18 cellular contexts compared by ENCODE assay signal in the genomic region with DNA sequence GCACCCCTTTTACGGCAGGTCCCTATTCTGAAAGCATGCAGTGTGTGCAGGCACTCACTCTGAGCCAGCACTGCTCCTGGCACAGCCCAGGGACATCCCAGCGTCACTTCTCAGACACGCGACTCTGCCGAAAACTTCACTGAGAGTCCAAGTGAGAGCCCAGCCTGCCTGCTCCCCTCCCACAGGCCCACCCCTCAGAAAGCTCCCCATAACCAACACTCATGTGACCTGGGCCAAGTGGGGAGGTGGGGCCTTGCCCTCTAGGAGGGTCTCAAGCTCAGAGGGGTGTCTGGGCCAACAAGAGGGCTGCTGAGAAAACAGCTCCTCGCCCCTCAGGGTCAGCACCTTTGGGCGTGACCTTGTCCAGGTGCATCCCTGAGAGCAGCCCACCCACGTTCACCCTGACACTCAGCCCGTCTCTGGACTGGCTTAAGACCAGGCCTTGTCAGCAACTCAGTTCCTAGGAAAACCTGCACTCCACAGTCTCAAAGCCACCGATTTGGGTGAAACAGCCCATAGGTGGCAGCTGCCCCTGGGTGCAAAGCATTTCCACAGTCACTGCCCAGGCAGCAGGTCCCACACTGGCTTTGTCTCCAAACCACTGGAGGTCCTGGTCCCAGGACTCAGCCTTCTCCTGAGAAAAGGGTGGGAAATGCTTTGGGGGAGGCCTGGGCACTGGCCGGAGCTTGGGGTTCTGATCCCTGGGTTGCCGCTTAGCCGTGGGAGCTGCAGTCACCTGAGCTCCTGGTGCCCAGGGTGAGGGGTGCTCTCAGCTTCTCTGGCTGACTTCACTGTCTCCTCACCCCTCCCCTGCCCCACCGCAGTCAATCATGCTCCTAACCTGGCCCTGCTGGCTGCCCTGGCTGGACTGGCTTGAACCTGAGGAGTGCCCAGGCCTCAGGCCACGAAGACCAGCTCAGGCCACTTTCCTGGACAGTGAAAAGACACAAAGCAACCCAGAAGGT.
A peak's percentile ranks its signal among the peaks of the same experiment; 100 is the strongest.
DNase-seq lines count a peak whose midpoint lies in the region; ATAC-seq and TF ChIP-seq lines count a peak whose summit lies in the region.
"Had no signal": no experiment of that assay in that cellular context is flagged by ENCODE, and none has a peak within 500 bp of the region (broad histone marks: within the 10 kb centered on the region; RNA-seq: fewer than 3 reads in every experiment).

No MANE protein-coding gene starts in this region.

- H3K27me3 ChIP-seq in stomach = no peaks in the 10 kb centered on the region

- no peak for ATAC-seq in activated CD4-positive, alpha-beta T cell treated with anti-CD3 and anti-CD28 coated beads for 36 hours
- ATAC-seq: activated naive CD8-positive, alpha-beta T cell treated with anti-CD3 and anti-CD28 coated beads, Interleukin-2, amount 50 U/mL, for 24 hours; HCT116; T-helper 17 cell had no signal

- DNase-seq in activated CD4-positive, alpha-beta T cell treated with anti-CD3 and anti-CD28 coated beads for 36 hours = peak; percentile 2
- DNase-seq in activated CD4-positive, alpha-beta T cell treated with anti-CD3 and anti-CD28 coated beads, Interleukin-2, amount 50 U/mL, for 4 hours = no peak
- DNase-seq in caudate nucleus (lab: John Stamatoyannopoulos, UW) (no peak), mesenteric fat pad (ENCODE audit: low spot score) (peak; percentile 81), stomach (peak; percentile 18), AML-193 (lab: John Stamatoyannopoulos, UW) (no peak), SHP77 treated with DMSO at 0.1 percent for 48 hours (lab: John Stamatoyannopoulos, UW) (no peak), GM19238 (ENCODE audit: insufficient read length, low spot score) (no peak)
- DNase-seq: activated naive CD8-positive, alpha-beta T cell treated with anti-CD3 and anti-CD28 coated beads, Interleukin-2, amount 50 U/mL, for 24 hours; C1 segment of cervical spinal cord; central memory CD4-positive, alpha-beta T cell; NCI-H446 treated with DMSO at 0.1 percent for 48 hours; retina; SHP77; stimulated activated CD4-positive, alpha-beta T cell treated with anti-CD3 and anti-CD28 coated beads, Interleukin-2, amount 100 ng/mL, for 24 hours; T-helper 17 cell had no signal

- no peak overlapping the region for H3K4me3 ChIP-seq in stomach

- H3K4me1 ChIP-seq in stomach = peaks cover 0 to 12% (median 0%) of the 10 kb centered on the region in 4 donors

- H3K36me3 ChIP-seq in stomach = peaks cover 30 to 54% (median 50%) of the 10 kb centered on the region in 4 donors

- H3K27me3 Mint-ChIP-seq in activated CD4-positive, alpha-beta T cell treated with anti-CD3 and anti-CD28 coated beads for 36 hours = no peaks in the 10 kb centered on the region
- H3K27me3 Mint-ChIP-seq: activated naive CD8-positive, alpha-beta T cell treated with anti-CD3 and anti-CD28 coated beads, Interleukin-2, amount 50 U/mL, for 24 hours; T-helper 17 cell had no signal

- H3K9me3 Mint-ChIP-seq in activated CD4-positive, alpha-beta T cell treated with anti-CD3 and anti-CD28 coated beads for 36 hours (ENCODE audit: low read depth) = no peaks in the 10 kb centered on the region
- H3K9me3 Mint-ChIP-seq: activated naive CD8-positive, alpha-beta T cell treated with anti-CD3 and anti-CD28 coated beads, Interleukin-2, amount 50 U/mL, for 24 hours had no signal

- no peak for TF ChIP-seq EP300 in stomach (IDR thresholded peaks at IDR 0.05)

- POLR2A ChIA-PET in activated CD4-positive, alpha-beta T cell treated with anti-CD3 and anti-CD28 coated beads for 36 hours (lab: Charles Lee) = no interaction called here

- 90 to 97% (median 95%) methylated on average over 7 to 15 of the region's 15 CpGs for WGBS in stomach, 5 donors

- no peak overlapping the region for H3K4me3 Mint-ChIP-seq in activated CD4-positive, alpha-beta T cell treated with anti-CD3 and anti-CD28 coated beads for 36 hours
- H3K4me3 Mint-ChIP-seq: activated naive CD8-positive, alpha-beta T cell treated with anti-CD3 and anti-CD28 coated beads, Interleukin-2, amount 50 U/mL, for 24 hours; T-helper 17 cell had no signal

- no peak for TF ChIP-seq POLR2A in stomach (IDR thresholded peaks at IDR 0.05)

- intact Hi-C loops in activated CD4-positive, alpha-beta T cell treated with anti-CD3 and anti-CD28 coated beads for 36 hours (cut with DNase I, micrococcal nuclease) = no loop called here
- intact Hi-C loops in stomach (cut with DNase I; ENCODE audit: low total_unique reads) = no loop called here

- H3K27ac Mint-ChIP-seq in activated CD4-positive, alpha-beta T cell treated with anti-CD3 and anti-CD28 coated beads for 36 hours = no peak overlapping the region
- H3K27ac Mint-ChIP-seq: activated naive CD8-positive, alpha-beta T cell treated with anti-CD3 and anti-CD28 coated beads, Interleukin-2, amount 50 U/mL, for 24 hours; T-helper 17 cell had no signal

- CTCF ChIA-PET in activated CD4-positive, alpha-beta T cell treated with anti-CD3 and anti-CD28 coated beads for 36 hours (lab: Charles Lee) = no interaction called here

- peaks cover 0 to 9% (median 3%) of the 10 kb centered on the region in 4 donors for H3K9me3 ChIP-seq in stomach

- TF ChIP-seq CTCF in stomach (IDR thresholded peaks at IDR 0.05) = no peak

- H3K4me1 Mint-ChIP-seq in activated CD4-positive, alpha-beta T cell treated with anti-CD3 and anti-CD28 coated beads for 36 hours = peaks cover 11% of the 10 kb centered on the region

- H3K36me3 Mint-ChIP-seq in activated CD4-positive, alpha-beta T cell treated with anti-CD3 and anti-CD28 coated beads for 36 hours (ENCODE audit: low read depth) = peaks cover 33% of the 10 kb centered on the region

- H3K27ac ChIP-seq in caudate nucleus (ENCODE audit: low read depth, low read length) (peak overlapping the region; percentile 39), stomach (no peak overlapping the region)
- H3K27ac ChIP-seq: 22Rv1 had no signal

Comparison
In these comparisons a context has a peak if more than half of its experiments do, and no peak if none do; other contexts are left out.
1. DNase-seq: peak in activated CD4-positive, alpha-beta T cell treated with anti-CD3 and anti-CD28 coated beads for 36 hours (single experiment), mesenteric fat pad (single experiment) and stomach (single experiment); none in activated CD4-positive, alpha-beta T cell treated with anti-CD3 and anti-CD28 coated beads, Interleukin-2, amount 50 U/mL, for 4 hours (0 of 2), caudate nucleus (0 of 61), AML-193 (0 of 2), SHP77 treated with DMSO at 0.1 percent for 48 hours (single experiment) and GM19238 (single experiment).